In the genomic region with DNA sequence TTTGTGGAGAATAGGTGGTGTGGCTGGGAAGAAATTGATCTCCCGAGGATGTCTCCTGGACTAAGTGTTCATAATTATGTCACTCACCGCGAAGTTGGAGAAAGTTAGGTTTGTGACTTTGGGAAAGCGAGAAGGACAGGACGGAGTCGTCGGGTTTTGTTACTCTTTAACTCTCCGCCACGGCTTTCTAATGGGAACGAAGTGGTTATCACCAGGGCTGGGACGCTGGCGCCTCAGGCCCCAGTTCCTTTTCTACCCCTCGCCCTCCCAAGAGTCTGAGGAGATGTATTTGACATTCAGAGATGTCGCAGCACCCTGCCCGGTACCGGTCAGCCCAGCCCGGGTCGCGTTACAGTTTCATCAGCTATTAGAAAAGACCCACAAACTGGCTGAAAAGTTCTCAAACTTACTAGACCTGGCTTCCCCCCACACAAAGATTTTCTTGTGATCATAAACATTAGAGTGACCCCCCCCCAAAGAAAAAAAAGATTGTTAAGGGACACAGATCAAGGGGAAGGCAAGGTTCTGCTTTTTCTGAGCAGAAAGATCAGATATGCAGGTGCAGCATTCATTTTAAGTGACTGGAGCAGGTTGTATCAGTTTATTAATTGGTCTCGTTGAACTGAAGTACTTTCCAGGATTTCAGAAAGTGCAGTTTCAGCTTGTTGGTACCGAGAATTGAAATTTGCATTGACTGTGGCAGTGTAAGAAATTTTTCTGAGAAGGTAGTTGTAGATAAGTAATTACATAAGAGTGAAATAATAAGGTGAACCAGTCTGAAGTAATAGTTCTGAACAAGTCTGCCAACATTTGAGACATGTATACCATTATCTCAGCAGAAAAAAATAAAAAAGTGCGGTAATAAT, we compare ENCODE assay signal across 8 cellular contexts. TPM values are rescaled to one million over a fixed set of nuclear protein-coding genes. Genes with fewer than 3 reads are reported as not detected.
DNase-seq lines count a peak whose midpoint lies in the region; TF ChIP-seq lines count a peak whose summit lies in the region.

No MANE protein-coding gene starts in this region.

- peak overlapping the region; percentile 59 for H3K27ac ChIP-seq in OCI-LY1 (ENCODE audit: low read depth, low read length, poor library complexity, severe bottlenecking)
- H3K27ac ChIP-seq in coronary artery: peak overlapping the region; percentile 53 to 95

- no peaks in the 10 kb centered on the region for H3K9me3 Mint-ChIP-seq in chondrocyte (ENCODE audit: low read depth)

- TF ChIP-seq CTCF in OCI-LY1 (IDR thresholded peaks at IDR 0.05; ENCODE audit: low read length) (no peak), coronary artery (IDR thresholded peaks at IDR 0.05) (no peak), chondrocyte (IDR thresholded peaks at IDR 0.05) (no peak)

- no peaks in the 10 kb centered on the region for H3K79me2 ChIP-seq in OCI-LY1 (ENCODE audit: insufficient read depth, low read length)

- peaks cover 15% of the 10 kb centered on the region for H3K36me3 ChIP-seq in OCI-LY1 (ENCODE audit: insufficient read depth, low read length)
- no peaks in the 10 kb centered on the region for H3K36me3 ChIP-seq in mucosa of stomach (ENCODE audit: control insufficient read depth, insufficient read depth, low read length)

- H3K27me3 ChIP-seq in OCI-LY1 (ENCODE audit: insufficient read depth, low read length) (no peaks in the 10 kb centered on the region), mucosa of stomach (ENCODE audit: control insufficient read depth, insufficient read depth, low read length) (no peaks in the 10 kb centered on the region)

- H3K4me3 ChIP-seq in OCI-LY1 (ENCODE audit: low read depth, low read length, poor library complexity, severe bottlenecking) (peak overlapping the region; percentile 62), coronary artery (peak overlapping the region; percentile 90), mucosa of stomach (ENCODE audit: low read length) (peak overlapping the region; percentile 64)

- H3K4me1 Mint-ChIP-seq in chondrocyte (ENCODE audit: low read depth): peaks cover 12% of the 10 kb centered on the region

- H3K4me3 Mint-ChIP-seq in chondrocyte (ENCODE audit: unreplicated experiment): no peak overlapping the region

- peak overlapping the region; percentile 49 for H3K9ac ChIP-seq in OCI-LY1 (ENCODE audit: low read length)
- H3K9ac ChIP-seq in mucosa of stomach (ENCODE audit: low read length): peak overlapping the region; percentile 65

- peaks cover 3% of the 10 kb centered on the region for H3K36me3 Mint-ChIP-seq in chondrocyte (ENCODE audit: low read depth)

- DNase-seq in DMS79 treated with DMSO at 0.1 percent for 48 hours (lab: John Stamatoyannopoulos, UW): peak; percentile 25
- DNase-seq in DMS79 (lab: John Stamatoyannopoulos, UW): no peak
- no peak for DNase-seq in coronary artery (ENCODE audit: low spot score)
- no peak for DNase-seq in NCI-H1930 (lab: John Stamatoyannopoulos, UW)
- no peak for DNase-seq in NCI-H2196 (lab: John Stamatoyannopoulos, UW; ENCODE audit: unreplicated experiment)
- no peak for DNase-seq in chondrocyte (ENCODE audit: low spot score)

- H3F3A ChIP-seq in OCI-LY1 (ENCODE audit: insufficient read depth, low read length): no peaks in the 10 kb centered on the region

- no peak overlapping the region for H3K27ac Mint-ChIP-seq in chondrocyte (ENCODE audit: unreplicated experiment)

- H3K4me2 ChIP-seq in OCI-LY1 (ENCODE audit: low read length): peak overlapping the region; percentile 91

- no peaks in the 10 kb centered on the region for H3K9me2 ChIP-seq in OCI-LY1 (ENCODE audit: low read depth, low read length)

- H3K9me3 ChIP-seq in OCI-LY1 (ENCODE audit: low read length) (no peaks in the 10 kb centered on the region), mucosa of stomach (ENCODE audit: control insufficient read depth, low read length) (no peaks in the 10 kb centered on the region)

- H3K27me3 Mint-ChIP-seq in chondrocyte (ENCODE audit: low read depth): no peaks in the 10 kb centered on the region

- H3K4me1 ChIP-seq in OCI-LY1 (ENCODE audit: insufficient read depth, low read length, severe bottlenecking): peaks cover 35% of the 10 kb centered on the region
- H3K4me1 ChIP-seq in mucosa of stomach (ENCODE audit: control insufficient read depth, insufficient read depth, low read length): no peaks in the 10 kb centered on the region

- no peak overlapping the region for H2AFZ ChIP-seq in OCI-LY1 (ENCODE audit: low read length)

- peaks cover 5% of the 10 kb centered on the region; the same call in 1 of the 2 replicates for H4K20me1 ChIP-seq in OCI-LY1 (ENCODE audit: insufficient read depth, low read length)

RNA-seq across cellular contexts. Expression of a gene that starts 0.9 kb away (rescaled TPM):
- total RNA-seq in chondrocyte: 21.1 to 21.5 TPM (median 21.2 TPM) in 3 replicates
